Comparison of ENCODE assay signal across 7 cellular contexts in the genomic region with DNA sequence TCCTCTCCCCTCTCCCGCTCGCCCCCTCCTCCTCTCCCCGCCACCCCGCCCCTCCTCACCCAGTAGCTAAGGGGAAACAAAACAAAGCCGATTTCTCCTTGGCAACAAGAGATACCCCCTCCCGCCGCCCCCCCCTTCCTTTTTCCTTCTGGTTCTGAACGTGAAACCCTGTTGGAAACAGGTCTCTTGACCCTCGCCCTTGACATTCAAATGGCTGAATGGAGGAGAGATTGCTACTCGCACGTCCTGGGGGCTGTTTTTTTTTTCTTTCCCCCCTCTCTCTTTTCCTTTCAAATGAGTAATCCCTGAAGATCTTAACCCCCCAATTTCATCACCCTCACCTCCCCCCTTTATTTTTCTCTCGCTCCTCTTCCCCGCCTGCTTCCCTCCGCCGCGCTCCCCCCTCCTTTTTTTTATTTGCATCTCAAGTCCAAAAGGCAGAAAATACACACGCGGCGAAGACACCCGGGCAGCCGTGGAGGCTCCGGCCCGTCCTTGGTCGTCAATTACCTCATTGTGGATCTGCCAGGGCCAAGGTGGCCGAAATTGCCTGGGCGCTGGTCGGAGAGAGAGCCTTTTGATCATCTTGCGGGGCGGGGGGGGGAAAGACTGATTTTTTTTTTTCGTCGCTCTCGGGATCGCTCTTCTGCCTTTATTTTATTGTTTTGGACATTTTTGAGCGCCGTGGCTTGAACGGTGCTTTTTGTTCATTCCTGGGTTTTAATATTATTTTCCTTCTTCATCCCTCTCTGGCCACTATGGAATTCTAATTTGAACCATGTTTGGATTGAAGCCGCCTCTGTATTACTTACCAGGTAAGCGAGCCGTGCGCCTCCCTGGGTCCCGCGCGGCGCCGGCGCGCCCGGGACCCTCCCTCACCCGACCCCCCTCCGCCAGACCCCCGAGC.
DNase-seq lines count a peak whose midpoint lies in the region; ATAC-seq lines count a peak whose summit lies in the region.

No MANE protein-coding gene starts in this region.

- H3K4me1 ChIP-seq in ES-I3 (ENCODE audit: insufficient read depth, low read length): peaks cover 20% of the 10 kb centered on the region
- H3K4me1 ChIP-seq in effector memory CD4-positive, alpha-beta T cell (ENCODE audit: control insufficient read depth, insufficient read depth, low read length, poor library complexity, severe bottlenecking): peaks cover 8% of the 10 kb centered on the region
- H3K4me1 ChIP-seq in mucosa of rectum (ENCODE audit: control insufficient read depth in 2 of 2, insufficient read depth in 2 of 2, low read length in 2 of 2): peaks cover 50 to 51% of the 10 kb centered on the region in 2 donors

- H3K4me3 ChIP-seq in effector memory CD4-positive, alpha-beta T cell (ENCODE audit: insufficient read depth, low read depth, low read length, poor library complexity, severe bottlenecking): peak overlapping the region; percentile 96
- peak overlapping the region; percentile 83 to 85 for H3K4me3 ChIP-seq in mucosa of rectum (ENCODE audit: low read length in 2 of 2)

- no peak for ATAC-seq in GM18907 (IDR thresholded peaks at IDR 0.05; ENCODE audit: unreplicated experiment)

- DNase-seq in KBM-7: peak; percentile 71
- peak; percentile 51 for DNase-seq in SKM-1 treated with dmso at 0.1 percent for 144 hours (lab: John Stamatoyannopoulos, UW; ENCODE audit: unreplicated experiment)
- no peak for DNase-seq in effector memory CD4-positive, alpha-beta T cell
- no peak for DNase-seq in NCI-H1694 (lab: John Stamatoyannopoulos, UW)

- H3K9me3 ChIP-seq in ES-I3 (ENCODE audit: control insufficient read depth, insufficient read depth, low read length) (no peaks in the 10 kb centered on the region), mucosa of rectum (ENCODE audit: control insufficient read depth in 2 of 2, low read length in 2 of 2) (no peaks in the 10 kb centered on the region)
- no peaks in the 10 kb centered on the region for H3K9me3 ChIP-seq in effector memory CD4-positive, alpha-beta T cell (ENCODE audit: control insufficient read depth, low read length)

- peak overlapping the region; percentile 74 for H3K9ac ChIP-seq in ES-I3 (ENCODE audit: low read depth, low read length)
- peak overlapping the region; percentile 85 for H3K9ac ChIP-seq in mucosa of rectum (ENCODE audit: low read depth in 1 of 2, low read length in 2 of 2)

- peak overlapping the region; percentile 74 for H3K27ac ChIP-seq in effector memory CD4-positive, alpha-beta T cell (ENCODE audit: insufficient read depth, low read length, poor library complexity, severe bottlenecking)
- peak overlapping the region; percentile 89 to 96 for H3K27ac ChIP-seq in mucosa of rectum (ENCODE audit: low read depth in 2 of 2, low read length in 2 of 2)

- H3K27me3 ChIP-seq in effector memory CD4-positive, alpha-beta T cell (replicated peaks; ENCODE audit: control insufficient read depth, insufficient read depth, low read length, poor library complexity, severe bottlenecking): no peaks in the 10 kb centered on the region
- H3K27me3 ChIP-seq in mucosa of rectum (ENCODE audit: control insufficient read depth in 2 of 2, insufficient read depth in 2 of 2, low read length in 2 of 2): no peaks in the 10 kb centered on the region

- in situ Hi-C loops in KBM-7 (cut with MboI; ENCODE audit: low pct_unique_long_range_greater_than_20kb, low sequenced_read_pairs): no loop called here

- H3K36me3 ChIP-seq in ES-I3 (ENCODE audit: insufficient read depth, low read length) (no peaks in the 10 kb centered on the region), mucosa of rectum (ENCODE audit: control insufficient read depth in 2 of 2, insufficient read depth in 2 of 2, low read length in 2 of 2) (no peaks in the 10 kb centered on the region)
- H3K36me3 ChIP-seq in effector memory CD4-positive, alpha-beta T cell (ENCODE audit: control insufficient read depth, insufficient read depth, low read length): no peaks in the 10 kb centered on the region

Comparison
In these comparisons a context has a peak if more than half of its experiments do, and no peak if none do; other contexts are left out.
1. DNase-seq: peak in KBM-7 (single experiment) and SKM-1 treated with dmso at 0.1 percent for 144 hours (single experiment); none in effector memory CD4-positive, alpha-beta T cell (0 of 3) and NCI-H1694 (single experiment).